ENCODE assay signal across 24 cellular contexts in the genomic region with DNA sequence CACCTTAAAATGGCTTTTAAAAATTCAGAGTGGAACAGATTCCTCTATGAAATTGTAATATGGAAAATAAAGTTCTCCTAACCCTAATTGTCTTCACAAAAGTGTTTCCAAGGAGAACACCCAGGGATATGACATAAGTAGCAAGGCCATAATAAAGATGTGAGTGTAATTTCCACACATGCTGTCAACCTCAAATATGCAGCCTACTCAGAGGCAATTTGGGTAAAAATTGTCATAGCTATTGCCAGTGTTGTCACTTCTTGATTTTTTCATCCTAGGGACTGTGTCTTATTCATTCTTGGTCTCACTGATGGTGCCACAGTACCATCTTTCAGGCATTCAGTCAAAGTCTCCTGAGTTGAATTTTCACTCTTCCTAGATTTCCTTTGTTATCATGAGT.
"Had no signal": no experiment of that assay in that cellular context is flagged by ENCODE, and none has a peak within 500 bp of the region (broad histone marks: within the 10 kb centered on the region; RNA-seq: fewer than 3 reads in every experiment).

No MANE protein-coding gene starts in this region.

- H3K9ac ChIP-seq: neural progenitor cell had no signal

- H3K27me3 Mint-ChIP-seq: naive thymus-derived CD8-positive, alpha-beta T cell; stimulated activated memory B cell treated with anti-CD40 and anti-IgM and Interleukin-4, amounts not matched to agents 10 μg/mL and 1 μg/mL and 100 μg/mL, for 72 hours had no signal

- H3K4me1 ChIP-seq: gastroesophageal sphincter, heart right ventricle, left lung, psoas muscle, sigmoid colon, vagina had no signal

- H3K36me3 ChIP-seq: gastroesophageal sphincter, heart right ventricle, left lung, sigmoid colon, vagina had no signal

- H3K36me3 Mint-ChIP-seq: neural progenitor cell; stimulated activated memory B cell treated with anti-CD40 and anti-IgM and Interleukin-4, amounts not matched to agents 10 μg/mL and 1 μg/mL and 100 μg/mL, for 72 hours had no signal

- H3K27me3 ChIP-seq: gastroesophageal sphincter, heart right ventricle, left lung, neural progenitor cell, sigmoid colon, vagina had no signal

- H3K4me2 ChIP-seq: neural progenitor cell had no signal

- DNase-seq: cerebellar nuclear complex; effector CD8-positive, alpha-beta T cell; endodermal cell; foreskin fibroblast; heart right ventricle; hippocampal formation; left cardiac atrium; left lung; mesenchymal stem cell; midbrain; naive thymus-derived CD8-positive, alpha-beta T cell; psoas muscle; right cardiac atrium; sigmoid colon; stimulated activated CD4-positive, alpha-beta T cell treated with anti-CD3 and anti-CD28 coated beads, Interleukin-2, amount 100 ng/mL, for 24 hours; stimulated activated CD4-positive, alpha-beta T cell treated with anti-CD3 and anti-CD28 coated beads, Interleukin-4, amount 100 ng/mL, for 24 hours; stimulated activated naive CD8-positive, alpha-beta T cell treated with anti-CD3 and anti-CD28 coated beads, Interleukin-15, Interleukin-2, amounts not matched to agents 100 U/mL and 50 U/mL, for 24 hours; trophoblast cell had no signal

- ATAC-seq: esophagus mucosa; gastroesophageal sphincter; heart right ventricle; left cardiac atrium; left lung; naive thymus-derived CD8-positive, alpha-beta T cell; psoas muscle; right cardiac atrium; stimulated activated memory B cell treated with anti-CD40 and anti-IgM and Interleukin-4, amounts not matched to agents 10 μg/mL and 1 μg/mL and 100 μg/mL, for 72 hours; stimulated activated naive CD8-positive, alpha-beta T cell treated with anti-CD3 and anti-CD28 coated beads, Interleukin-15, Interleukin-2, amounts not matched to agents 100 U/mL and 50 U/mL, for 24 hours had no signal

- H3K4me1 Mint-ChIP-seq: stimulated activated memory B cell treated with anti-CD40 and anti-IgM and Interleukin-4, amounts not matched to agents 10 μg/mL and 1 μg/mL and 100 μg/mL, for 72 hours had no signal

- H3K4me3 Mint-ChIP-seq: endodermal cell; naive thymus-derived CD8-positive, alpha-beta T cell; neural progenitor cell; stimulated activated memory B cell treated with anti-CD40 and anti-IgM and Interleukin-4, amounts not matched to agents 10 μg/mL and 1 μg/mL and 100 μg/mL, for 72 hours had no signal

- H3K9me3 Mint-ChIP-seq: stimulated activated memory B cell treated with anti-CD40 and anti-IgM and Interleukin-4, amounts not matched to agents 10 μg/mL and 1 μg/mL and 100 μg/mL, for 72 hours had no signal

- H3K9me3 ChIP-seq: gastroesophageal sphincter, psoas muscle, sigmoid colon, vagina had no signal

- H3K4me3 ChIP-seq: gastroesophageal sphincter, heart right ventricle, left lung, neural progenitor cell, psoas muscle, sigmoid colon, vagina had no signal

- H3K27ac Mint-ChIP-seq: endodermal cell; naive thymus-derived CD8-positive, alpha-beta T cell; neural progenitor cell; stimulated activated memory B cell treated with anti-CD40 and anti-IgM and Interleukin-4, amounts not matched to agents 10 μg/mL and 1 μg/mL and 100 μg/mL, for 72 hours had no signal

- H3K27ac ChIP-seq: epithelial cell of prostate, gastroesophageal sphincter, heart right ventricle, left lung, neural progenitor cell, psoas muscle, sigmoid colon, vagina had no signal
